ENCODE assay signal across 8 cellular contexts in the genomic region with DNA sequence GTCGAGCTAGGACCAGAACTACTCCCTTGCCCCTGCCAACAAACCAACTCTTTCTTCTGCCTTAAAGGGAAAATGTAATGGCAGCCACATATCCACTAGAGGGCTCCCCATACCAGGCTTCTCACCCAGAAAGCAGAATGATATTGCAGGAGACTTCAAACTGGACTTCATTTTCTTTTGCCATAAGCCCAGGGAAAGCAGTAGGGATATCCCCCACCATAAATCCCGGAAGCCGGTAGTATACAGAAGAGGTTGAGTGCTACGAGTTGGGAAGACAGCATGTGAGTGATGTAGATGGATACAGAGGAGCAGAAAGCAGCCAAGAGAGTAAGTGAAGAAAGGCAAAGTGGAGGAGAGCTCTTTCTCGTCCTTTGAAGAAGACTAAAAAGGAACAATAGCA. TPM values are rescaled to one million over a fixed set of nuclear protein-coding genes. Genes with fewer than 3 reads are reported as not detected.
DNase-seq lines count a peak whose midpoint lies in the region; ATAC-seq and TF ChIP-seq lines count a peak whose summit lies in the region.

No MANE protein-coding gene starts in this region.

- H3K79me1 ChIP-seq in neuronal stem cell (ENCODE audit: low read depth, low read length), result no peaks in the 10 kb centered on the region

- H2BK12ac ChIP-seq in neuronal stem cell (ENCODE audit: low read length), result no peak overlapping the region

- intact Hi-C loops in PC-3 (cut with micrococcal nuclease) (loop anchor here (1.0 to 5.0 kb wide), 4 partner anchors 88 to 258 kb away; no protein-coding TSS in a partner anchor), thyroid gland (cut with DNase I) (loop anchor here (2.0 kb wide), 1 partner anchor 156 kb away; no protein-coding TSS in a partner anchor)

- peak overlapping the region; percentile 24; the same call in 1 of the 2 replicates for H3K4me2 ChIP-seq in PC-3 (ENCODE audit: low read length)
- no peak overlapping the region for H3K4me2 ChIP-seq in neuronal stem cell (ENCODE audit: insufficient read depth, low read length, poor library complexity, severe bottlenecking)

- BruUV-seq in PC-3 (replicated peaks; lab: Mats Ljungman, UMichigan), result no TSS peak

- H3K36me3 ChIP-seq in PC-3 (ENCODE audit: low read depth, low read length), result no peaks in the 10 kb centered on the region
- H3K36me3 ChIP-seq in neuronal stem cell (replicated peaks in 1 of 2; ENCODE audit: control insufficient read depth in 2 of 2, insufficient read depth in 2 of 2, low read length in 2 of 2), result no peaks in the 10 kb centered on the region
- H3K36me3 ChIP-seq in thyroid gland, result no peaks in the 10 kb centered on the region

- CTCF ChIA-PET in PC-3 (lab: Charles Lee), result interaction anchor here (0.6 to 1.6 kb wide), 3 partner anchors 29 to 157 kb away, joined by 3 to 9 read pairs (median 9); no protein-coding TSS in a partner anchor

- H2AK5ac ChIP-seq in neuronal stem cell (ENCODE audit: low read depth, low read length), result no peak overlapping the region

- no peaks in the 10 kb centered on the region for H3F3A ChIP-seq in PC-3 (ENCODE audit: low read length, unreplicated experiment)

- no peaks in the 10 kb centered on the region for H3K79me2 ChIP-seq in PC-3 (ENCODE audit: low read length)

- no peak overlapping the region for H3K18ac ChIP-seq in neuronal stem cell (ENCODE audit: low read length)

- no peak overlapping the region for H2BK15ac ChIP-seq in neuronal stem cell (ENCODE audit: low read length)

- no peaks in the 10 kb centered on the region for H3K9me2 ChIP-seq in PC-3 (replicated peaks; ENCODE audit: low read length)

- TF ChIP-seq CTCF in PC-3 (conservative IDR thresholded peaks at IDR 0.05; ENCODE audit: low read depth, low read length) (peak; percentile 98), thyroid gland (IDR thresholded peaks at IDR 0.05) (peak; percentile 77 to 96 (median 92))

- H3K4me3 ChIP-seq in PC-3 (ENCODE audit: low read length) (no peak overlapping the region), neuronal stem cell (ENCODE audit: low read length in 2 of 2) (no peak overlapping the region), thyroid gland (replicated peaks in 1 of 3) (no peak overlapping the region)

- H2AFZ ChIP-seq in PC-3 (ENCODE audit: low read length) (peak overlapping the region; percentile 54), neuronal stem cell (ENCODE audit: low read length) (peak overlapping the region; percentile 69)

- H3K9me3 ChIP-seq in PC-3 (ENCODE audit: low read length) (peaks cover 7% of the 10 kb centered on the region), neuronal stem cell (replicated peaks in 1 of 2; ENCODE audit: control insufficient read depth in 2 of 2, insufficient read depth in 1 of 2, low read depth in 1 of 2, low read length in 2 of 2) (no peaks in the 10 kb centered on the region), thyroid gland (no peaks in the 10 kb centered on the region)

- ATAC-seq in PC-3 (peak; percentile 82), GM18907 (IDR thresholded peaks at IDR 0.05; ENCODE audit: unreplicated experiment) (no peak)

- H3K27ac ChIP-seq in PC-3 (ENCODE audit: low read length) (no peak overlapping the region), neuronal stem cell (replicated peaks; ENCODE audit: low read length) (no peak overlapping the region), thyroid gland (no peak overlapping the region)

- no peak overlapping the region for H4K91ac ChIP-seq in neuronal stem cell (ENCODE audit: low read depth, low read length, poor library complexity)

- no peaks in the 10 kb centered on the region for H4K20me1 ChIP-seq in PC-3 (ENCODE audit: low read length)

- H2BK5ac ChIP-seq in neuronal stem cell (ENCODE audit: low read length), result no peak overlapping the region

- H2BK120ac ChIP-seq in neuronal stem cell (ENCODE audit: low read depth, low read length), result no peak overlapping the region

- no peak overlapping the region for H3K4ac ChIP-seq in neuronal stem cell (ENCODE audit: low read length)

- H3K4me1 ChIP-seq in PC-3 (ENCODE audit: insufficient read depth, low read length) (0 out of 2 replicates have a peak, but pooled peaks cover 6% of the 10 kb centered on the region), neuronal stem cell (ENCODE audit: control insufficient read depth in 2 of 2, insufficient read depth in 1 of 2, low read depth in 1 of 2, low read length in 2 of 2) (no peaks in the 10 kb centered on the region), thyroid gland (no peaks in the 10 kb centered on the region)

- DNase-seq in DMS53 (lab: John Stamatoyannopoulos, UW), result peak; percentile 84
- peak; percentile 70 for DNase-seq in LHCN-M2 (ENCODE audit: low read depth)
- peak; percentile 86 for DNase-seq in PC-3
- peak; percentile 56 to 59 for DNase-seq in activated T-cell treated with anti-CD3 and anti-CD28 coated beads, Interleukin-2, amount 50 U/mL, for 48 hours
- DNase-seq in fibroblast of peridontal ligament (ENCODE audit: extremely low read depth), result peak; percentile 87
- DNase-seq in neuronal stem cell (ENCODE audit: low spot score), result peak; percentile 49
- peak; percentile 42 to 54 for DNase-seq in thyroid gland

- H3K14ac ChIP-seq in neuronal stem cell (ENCODE audit: low read length), result no peak overlapping the region

- TF ChIP-seq POLR2A in thyroid gland (IDR thresholded peaks at IDR 0.05), result no peak

- H4K8ac ChIP-seq in neuronal stem cell (ENCODE audit: low read depth, low read length), result no peak overlapping the region

- POLR2A ChIA-PET in PC-3 (lab: Charles Lee; ENCODE audit: unreplicated experiment), result no interaction called here

- H3K27me3 ChIP-seq in PC-3 (ENCODE audit: low read length) (no peaks in the 10 kb centered on the region), neuronal stem cell (ENCODE audit: control insufficient read depth in 3 of 3, insufficient read depth in 3 of 3, low read depth in 1 of 3, low read length in 3 of 3) (no peaks in the 10 kb centered on the region), thyroid gland (no peaks in the 10 kb centered on the region)

- H3K9ac ChIP-seq in PC-3 (ENCODE audit: low read length), result no peak overlapping the region
- no peak overlapping the region for H3K9ac ChIP-seq in neuronal stem cell (ENCODE audit: low read depth, low read length, poor library complexity)

- H3K23ac ChIP-seq in neuronal stem cell (ENCODE audit: low read depth, low read length, poor library complexity), result no peak overlapping the region

- WGBS in neuronal stem cell (ENCODE audit: extremely low coverage in 2 of 2, insufficient read length in 2 of 2, insufficient replicate concordance in 1 of 2), 2 donors, result no CpG with 5 or more reads among the region's 5 CpGs
- 17 to 20% methylated on average over 5 of the region's 5 CpGs for WGBS in thyroid gland, 2 donors

RNA-seq across cellular contexts. Expression of gene PLAAT5, which starts 12.1 kb away (rescaled TPM):
- total RNA-seq in LHCN-M2 (2014; rRNA removed) (not detected in 2 replicates), PC-3 (2014; rRNA removed) (not detected in 2 replicates), thyroid gland (1 to 10 TPM in 1 of 4 donors, under 1 TPM in 3; 0.34 to 1.1 (median 0.59) TPM)
- polyA plus RNA-seq in LHCN-M2 (2012), result not detected
- 0.89 TPM for polyA plus RNA-seq in neuronal stem cell (2013, experiment 1 of 2)
- polyA plus RNA-seq in neuronal stem cell (2013, experiment 2 of 2), result 0.72 TPM

RNA-seq across cellular contexts. Expression of gene LGALS12, which starts 27.0 kb away (rescaled TPM):
- total RNA-seq in LHCN-M2 (2014; rRNA removed), result 0.51 TPM in 1 of 2 replicates, not detected in the other
- not detected for polyA plus RNA-seq in LHCN-M2 (2012)
- total RNA-seq in PC-3 (2014; rRNA removed), result 0.07 TPM in 1 of 2 replicates, not detected in the other
- not detected for polyA plus RNA-seq in neuronal stem cell (2013, experiment 1 of 2)
- not detected for polyA plus RNA-seq in neuronal stem cell (2013, experiment 2 of 2)
- under 1 TPM in 1 of 4 donors, not detected in 3; 0.94 TPM for total RNA-seq in thyroid gland

RNA-seq across cellular contexts. Expression of gene PLAAT4, which starts 57.7 kb away (rescaled TPM):
- total RNA-seq in LHCN-M2 (2014; rRNA removed), result 3.5 and 7.0 TPM in 2 replicates
- 7.8 TPM for polyA plus RNA-seq in LHCN-M2 (2012)
- 5.4 and 5.6 TPM in 2 replicates for total RNA-seq in PC-3 (2014; rRNA removed)
- not detected for polyA plus RNA-seq in neuronal stem cell (2013, experiment 1 of 2)
- polyA plus RNA-seq in neuronal stem cell (2013, experiment 2 of 2), result not detected
- total RNA-seq in thyroid gland, result 10 to 100 TPM; 23.5 to 53.6 (median 39.8) TPM
